In the genomic region with DNA sequence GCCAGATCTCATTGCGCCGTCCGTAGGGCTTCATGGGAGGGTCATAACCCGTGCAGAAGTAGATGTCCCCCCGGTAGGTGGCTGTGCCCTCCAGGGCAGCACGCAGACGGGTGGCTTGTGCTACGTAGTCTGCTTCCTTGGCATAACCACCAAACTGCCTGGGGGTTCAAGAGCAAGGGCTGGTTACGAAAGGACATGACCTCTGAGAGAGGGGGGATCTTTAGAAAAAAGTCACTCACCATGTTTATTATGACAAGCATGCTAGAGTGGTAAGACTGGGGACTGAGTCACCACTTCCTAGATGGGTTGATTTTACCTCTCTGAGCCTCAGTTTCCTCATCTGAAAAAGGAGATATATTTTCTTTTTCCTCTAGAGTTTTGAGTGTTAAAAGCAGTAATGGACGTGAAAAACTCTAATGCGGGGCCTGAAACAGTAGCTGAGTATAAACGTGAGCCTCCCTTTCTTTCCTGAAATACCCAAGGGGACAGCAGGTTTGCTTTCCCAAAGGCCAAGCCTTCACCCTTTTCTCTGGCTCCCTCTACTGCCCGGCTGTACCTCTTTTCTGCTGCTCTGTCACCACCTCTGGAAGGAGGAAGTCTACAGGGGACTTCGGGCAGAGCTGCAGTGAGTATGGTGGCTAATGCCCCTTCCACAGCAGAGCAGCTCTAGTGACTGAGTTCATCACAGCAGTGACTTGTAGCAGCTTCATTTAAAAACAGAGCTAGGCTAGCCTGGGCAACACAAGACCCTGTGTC, we compare ENCODE assay signal across 8 cellular contexts. TPM values are rescaled to one million over a fixed set of nuclear protein-coding genes. Genes with fewer than 3 reads are reported as not detected.
DNase-seq lines count a peak whose midpoint lies in the region; ATAC-seq, FAIRE-seq and TF ChIP-seq lines count a peak whose summit lies in the region.

No MANE protein-coding gene starts in this region.

- no peaks in the 10 kb centered on the region for H3K9me3 ChIP-seq in skeletal muscle satellite cell (replicated peaks; ENCODE audit: low read length)

- no peaks in the 10 kb centered on the region for H3K27me3 ChIP-seq in skeletal muscle satellite cell (ENCODE audit: control insufficient read depth, insufficient read depth, low read length)

- H3K4me1 Mint-ChIP-seq in activated naive CD8-positive, alpha-beta T cell treated with anti-CD3 and anti-CD28 coated beads, Interleukin-2, amount 10 ng/mL, durations not matched to agents 7 days and 5 days: peaks cover 5% of the 10 kb centered on the region
- peaks cover 2% of the 10 kb centered on the region for H3K4me1 Mint-ChIP-seq in activated naive CD8-positive, alpha-beta T cell treated with anti-CD3 and anti-CD28 coated beads, Interleukin-2, amount 50 U/mL, for 24 hours

- peak; percentile 69 for TF ChIP-seq CTCF in fibroblast of the aortic adventitia (IDR thresholded peaks at IDR 0.05; ENCODE audit: insufficient read depth, low read length)

- peaks cover 50% of the 10 kb centered on the region for H3K36me3 ChIP-seq in skeletal muscle satellite cell (ENCODE audit: insufficient read depth, low read length)

- H3K27ac Mint-ChIP-seq in activated naive CD8-positive, alpha-beta T cell treated with anti-CD3 and anti-CD28 coated beads, Interleukin-2, amount 10 ng/mL, durations not matched to agents 7 days and 5 days: no peak overlapping the region
- no peak overlapping the region for H3K27ac Mint-ChIP-seq in activated naive CD8-positive, alpha-beta T cell treated with anti-CD3 and anti-CD28 coated beads, Interleukin-2, amount 50 U/mL, for 24 hours

- peak overlapping the region; percentile 68 for H3K9ac ChIP-seq in skeletal muscle satellite cell (ENCODE audit: low read depth, low read length)

- no peak for DNase-seq in activated naive CD8-positive, alpha-beta T cell treated with anti-CD3 and anti-CD28 coated beads, Interleukin-2, amount 10 ng/mL, durations not matched to agents 7 days and 5 days
- DNase-seq in activated naive CD8-positive, alpha-beta T cell treated with anti-CD3 and anti-CD28 coated beads, Interleukin-2, amount 50 U/mL, for 24 hours: no peak
- DNase-seq in RCC 7860 (ENCODE audit: low spot score): peak; percentile 15
- peak; percentile 65 for DNase-seq in fibroblast of the aortic adventitia (ENCODE audit: low read depth)
- no peak for DNase-seq in NCI-H1092 treated with DMSO at 0.1 percent for 48 hours (lab: John Stamatoyannopoulos, UW)
- no peak for DNase-seq in NCI-H345 (lab: John Stamatoyannopoulos, UW)
- DNase-seq in HEK293T (ENCODE audit: extremely low spot score): no peak

- ATAC-seq in activated naive CD8-positive, alpha-beta T cell treated with anti-CD3 and anti-CD28 coated beads, Interleukin-2, amount 10 ng/mL, durations not matched to agents 7 days and 5 days (ENCODE audit: low read depth): peak; percentile 36
- no peak for ATAC-seq in activated naive CD8-positive, alpha-beta T cell treated with anti-CD3 and anti-CD28 coated beads, Interleukin-2, amount 50 U/mL, for 24 hours

- no peaks in the 10 kb centered on the region for H3K27me3 Mint-ChIP-seq in activated naive CD8-positive, alpha-beta T cell treated with anti-CD3 and anti-CD28 coated beads, Interleukin-2, amount 10 ng/mL, durations not matched to agents 7 days and 5 days
- no peaks in the 10 kb centered on the region for H3K27me3 Mint-ChIP-seq in activated naive CD8-positive, alpha-beta T cell treated with anti-CD3 and anti-CD28 coated beads, Interleukin-2, amount 50 U/mL, for 24 hours

- H3K4me3 Mint-ChIP-seq in activated naive CD8-positive, alpha-beta T cell treated with anti-CD3 and anti-CD28 coated beads, Interleukin-2, amount 10 ng/mL, durations not matched to agents 7 days and 5 days: no peak overlapping the region
- H3K4me3 Mint-ChIP-seq in activated naive CD8-positive, alpha-beta T cell treated with anti-CD3 and anti-CD28 coated beads, Interleukin-2, amount 50 U/mL, for 24 hours: no peak overlapping the region

- no peak overlapping the region for H3K4me3 ChIP-seq in fibroblast of the aortic adventitia (ENCODE audit: low read depth, low read length)
- no peak overlapping the region for H3K4me3 ChIP-seq in skeletal muscle satellite cell (ENCODE audit: low read length)

- no peak for FAIRE-seq in RCC 7860 (lab: Jason Lieb, UNC)

- H3K4me2 ChIP-seq in skeletal muscle satellite cell (ENCODE audit: low read length): peak overlapping the region; percentile 44

- peaks cover 38% of the 10 kb centered on the region for H3K4me1 ChIP-seq in skeletal muscle satellite cell (ENCODE audit: control insufficient read depth, insufficient read depth, low read length)

- peaks cover 8% of the 10 kb centered on the region for H3K9me3 Mint-ChIP-seq in activated naive CD8-positive, alpha-beta T cell treated with anti-CD3 and anti-CD28 coated beads, Interleukin-2, amount 10 ng/mL, durations not matched to agents 7 days and 5 days
- H3K9me3 Mint-ChIP-seq in activated naive CD8-positive, alpha-beta T cell treated with anti-CD3 and anti-CD28 coated beads, Interleukin-2, amount 50 U/mL, for 24 hours: peaks cover 15% of the 10 kb centered on the region

- POLR2A ChIA-PET in activated naive CD8-positive, alpha-beta T cell treated with anti-CD3 and anti-CD28 coated beads, Interleukin-2, amount 10 ng/mL, durations not matched to agents 7 days and 5 days (lab: Charles Lee): interaction anchor here (1.1 kb wide), 1 partner anchor 14 kb away, joined by 3 read pairs; no protein-coding TSS in a partner anchor
- POLR2A ChIA-PET in HEK293T (lab: Yijun Ruan, JAX): no interaction called here

- CTCF ChIA-PET in HEK293T (lab: Yijun Ruan, JAX): interaction anchor here (0.7 to 2.7 kb wide), 4 partner anchors 11 to 60 kb away, joined by 3 to 7 read pairs (median 4); no protein-coding TSS in a partner anchor

- peaks cover 40% of the 10 kb centered on the region for H3K36me3 Mint-ChIP-seq in activated naive CD8-positive, alpha-beta T cell treated with anti-CD3 and anti-CD28 coated beads, Interleukin-2, amount 10 ng/mL, durations not matched to agents 7 days and 5 days
- peaks cover 40% of the 10 kb centered on the region for H3K36me3 Mint-ChIP-seq in activated naive CD8-positive, alpha-beta T cell treated with anti-CD3 and anti-CD28 coated beads, Interleukin-2, amount 50 U/mL, for 24 hours (ENCODE audit: low read depth)

TF ChIP-seq in HEK293T, 16 proteins besides CTCF, POLR2A, EP300 and RAD21:
- TF ChIP-seq SUZ12 (IDR thresholded peaks at IDR 0.05) (no peak), NFRKB (IDR thresholded peaks at IDR 0.05) (no peak), SP1 (IDR thresholded peaks at IDR 0.05) (no peak)
- TF ChIP-seq, protein P1, sequence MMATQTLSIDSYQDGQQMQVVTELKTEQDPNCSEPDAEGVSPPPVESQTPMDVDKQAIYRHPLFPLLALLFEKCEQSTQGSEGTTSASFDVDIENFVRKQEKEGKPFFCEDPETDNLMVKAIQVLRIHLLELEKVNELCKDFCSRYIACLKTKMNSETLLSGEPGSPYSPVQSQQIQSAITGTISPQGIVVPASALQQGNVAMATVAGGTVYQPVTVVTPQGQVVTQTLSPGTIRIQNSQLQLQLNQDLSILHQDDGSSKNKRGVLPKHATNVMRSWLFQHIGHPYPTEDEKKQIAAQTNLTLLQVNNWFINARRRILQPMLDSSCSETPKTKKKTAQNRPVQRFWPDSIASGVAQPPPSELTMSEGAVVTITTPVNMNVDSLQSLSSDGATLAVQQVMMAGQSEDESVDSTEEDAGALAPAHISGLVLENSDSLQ (IDR thresholded peaks at IDR 0.05): no peak

RNA-seq across cellular contexts. Expression of gene GPRC5D, which starts 23.5 kb away (rescaled TPM):
- total RNA-seq in activated naive CD8-positive, alpha-beta T cell treated with anti-CD3 and anti-CD28 coated beads, Interleukin-2, amount 10 ng/mL, durations not matched to agents 7 days and 5 days: not detected
- total RNA-seq in fibroblast of the aortic adventitia (ENCODE audit: low replicate concordance): not detected in 2 replicates
- not detected in 2 replicates for total RNA-seq in skeletal muscle satellite cell (2012; rRNA removed)

RNA-seq across cellular contexts. Expression of gene HEBP1, which starts 24.6 kb away (rescaled TPM):
- total RNA-seq in activated naive CD8-positive, alpha-beta T cell treated with anti-CD3 and anti-CD28 coated beads, Interleukin-2, amount 10 ng/mL, durations not matched to agents 7 days and 5 days: 10 to 100 TPM; 13.9 to 17.6 TPM
- total RNA-seq in fibroblast of the aortic adventitia (ENCODE audit: low replicate concordance): 14.4 and 35.3 TPM in 2 replicates
- 10.9 and 15.0 TPM in 2 replicates for total RNA-seq in skeletal muscle satellite cell (2012; rRNA removed)

Comparison
In these comparisons a context has a peak if more than half of its experiments do, and no peak if none do; other contexts are left out.
1. DNase-seq: peak in RCC 7860 (single experiment) and fibroblast of the aortic adventitia (single experiment); none in activated naive CD8-positive, alpha-beta T cell treated with anti-CD3 and anti-CD28 coated beads, Interleukin-2, amount 10 ng/mL, durations not matched to agents 7 days and 5 days (single experiment), activated naive CD8-positive, alpha-beta T cell treated with anti-CD3 and anti-CD28 coated beads, Interleukin-2, amount 50 U/mL, for 24 hours (single experiment), NCI-H1092 treated with DMSO at 0.1 percent for 48 hours (single experiment), NCI-H345 (single experiment) and HEK293T (single experiment).